8 cellular contexts compared by ENCODE assay signal in genomic region chr20:17969884-17970409, GRCh38. TPM values are rescaled to one million over a fixed set of nuclear protein-coding genes. Genes with fewer than 3 reads are reported as not detected.
DNase-seq lines count a peak whose midpoint lies in the region; ATAC-seq, FAIRE-seq and TF ChIP-seq lines count a peak whose summit lies in the region.

No MANE protein-coding gene starts in this region.

- H3K4me3 Mint-ChIP-seq in stimulated activated memory B cell treated with anti-CD40 and anti-IgM and Interleukin-4, amounts not matched to agents 10 μg/mL and 1 μg/mL and 100 μg/mL, for 72 hours, result peak overlapping the region; percentile 94

- H3K4me3 ChIP-seq in BE2C (ENCODE audit: low read depth, low read length) (peak overlapping the region; percentile 84), breast epithelium (peak overlapping the region; percentile 85 to 91 (median 91))

- H3K27ac Mint-ChIP-seq in stimulated activated memory B cell treated with anti-CD40 and anti-IgM and Interleukin-4, amounts not matched to agents 10 μg/mL and 1 μg/mL and 100 μg/mL, for 72 hours, result peak overlapping the region; percentile 100

- H3K4me1 ChIP-seq in BE2C (0 out of 2 replicates have a peak, but pooled peaks cover 2% of the 10 kb centered on the region), breast epithelium (peaks cover 0 to 8% of the 10 kb centered on the region in 2 donors)

- TF ChIP-seq POLR2A in breast epithelium (IDR thresholded peaks at IDR 0.05), result no peak

- no peaks in the 10 kb centered on the region for H3K9me3 Mint-ChIP-seq in stimulated activated memory B cell treated with anti-CD40 and anti-IgM and Interleukin-4, amounts not matched to agents 10 μg/mL and 1 μg/mL and 100 μg/mL, for 72 hours

- ATAC-seq in stimulated activated memory B cell treated with anti-CD40 and anti-IgM and Interleukin-4, amounts not matched to agents 10 μg/mL and 1 μg/mL and 100 μg/mL, for 72 hours, result peak; percentile 5

- H3K4me1 Mint-ChIP-seq in stimulated activated memory B cell treated with anti-CD40 and anti-IgM and Interleukin-4, amounts not matched to agents 10 μg/mL and 1 μg/mL and 100 μg/mL, for 72 hours, result peaks cover 64% of the 10 kb centered on the region

- no peak for TF ChIP-seq CTCF in BE2C (IDR thresholded peaks at IDR 0.05; ENCODE audit: low read depth, low read length)
- no peak for TF ChIP-seq CTCF in breast epithelium (IDR thresholded peaks at IDR 0.05)

- peak overlapping the region; percentile 96 to 97 for H3K27ac ChIP-seq in breast epithelium

- no peaks in the 10 kb centered on the region for H3K27me3 Mint-ChIP-seq in stimulated activated memory B cell treated with anti-CD40 and anti-IgM and Interleukin-4, amounts not matched to agents 10 μg/mL and 1 μg/mL and 100 μg/mL, for 72 hours

- H3K9me3 ChIP-seq in BE2C (no peaks in the 10 kb centered on the region), breast epithelium (no peaks in the 10 kb centered on the region)

- intact Hi-C loops in breast epithelium (cut with DNase I; ENCODE audit: low total_unique reads), result no loop called here

- H3K36me3 ChIP-seq in BE2C, result peaks cover 29% of the 10 kb centered on the region
- H3K36me3 ChIP-seq in breast epithelium, result no peaks in the 10 kb centered on the region

- H3K27me3 ChIP-seq in BE2C (no peaks in the 10 kb centered on the region), breast epithelium (no peaks in the 10 kb centered on the region)

- peak; percentile 79 for FAIRE-seq in GM18507 (lab: Jason Lieb, UNC)

- peaks cover 35% of the 10 kb centered on the region for H3K36me3 Mint-ChIP-seq in stimulated activated memory B cell treated with anti-CD40 and anti-IgM and Interleukin-4, amounts not matched to agents 10 μg/mL and 1 μg/mL and 100 μg/mL, for 72 hours

- DNase-seq in BE2C (no peak), GM18507 (ENCODE audit: extremely low spot score, insufficient read length, low read depth) (peak; percentile 26), RPMI7951 (ENCODE audit: low read depth) (peak; percentile 86), breast epithelium (ENCODE audit: low spot score in 2 of 2) (peak in 1 of 2 donors; percentile 28), kidney glomerular epithelial cell (lab: John Stamatoyannopoulos, UW) (peak; percentile 67), NCI-H446 (lab: John Stamatoyannopoulos, UW) (no peak)
- DNase-seq in effector CD8-positive, alpha-beta T cell (lab: John Stamatoyannopoulos, UW), result no peak

RNA-seq across cellular contexts. Expression of gene MGME1, which starts 1.1 kb away (rescaled TPM):
- polyA plus RNA-seq in BE2C (2012; ENCODE audit: insufficient read depth, insufficient read length, low read depth), result 22.4 TPM
- total RNA-seq in RPMI7951 (2014; rRNA removed; shearing (Covaris generic)), result 25.6 and 26.0 TPM in 2 replicates
- 10 to 100 TPM in 2 of 3 donors, 1 to 10 TPM in 1; 7.8 to 26.2 (median 18.7) TPM for total RNA-seq in breast epithelium

RNA-seq across cellular contexts. Expression of gene SNX5, which starts 1.4 kb away (rescaled TPM):
- polyA plus RNA-seq in BE2C (2012; ENCODE audit: insufficient read depth, insufficient read length, low read depth), result 68.1 TPM
- 187 and 228 TPM in 2 replicates for total RNA-seq in RPMI7951 (2014; rRNA removed; shearing (Covaris generic))
- 100 to 1,000 TPM in 2 of 3 donors, 10 to 100 TPM in 1; 96.7 to 127 (median 122) TPM for total RNA-seq in breast epithelium

Comparison
In these comparisons a context has a peak if more than half of its experiments do, and no peak if none do; other contexts are left out.
1. DNase-seq: peak in GM18507 (single experiment), RPMI7951 (single experiment) and kidney glomerular epithelial cell (single experiment); none in BE2C (single experiment), effector CD8-positive, alpha-beta T cell (single experiment) and NCI-H446 (0 of 2).